18 cellular contexts compared by ENCODE assay signal in the genomic region with DNA sequence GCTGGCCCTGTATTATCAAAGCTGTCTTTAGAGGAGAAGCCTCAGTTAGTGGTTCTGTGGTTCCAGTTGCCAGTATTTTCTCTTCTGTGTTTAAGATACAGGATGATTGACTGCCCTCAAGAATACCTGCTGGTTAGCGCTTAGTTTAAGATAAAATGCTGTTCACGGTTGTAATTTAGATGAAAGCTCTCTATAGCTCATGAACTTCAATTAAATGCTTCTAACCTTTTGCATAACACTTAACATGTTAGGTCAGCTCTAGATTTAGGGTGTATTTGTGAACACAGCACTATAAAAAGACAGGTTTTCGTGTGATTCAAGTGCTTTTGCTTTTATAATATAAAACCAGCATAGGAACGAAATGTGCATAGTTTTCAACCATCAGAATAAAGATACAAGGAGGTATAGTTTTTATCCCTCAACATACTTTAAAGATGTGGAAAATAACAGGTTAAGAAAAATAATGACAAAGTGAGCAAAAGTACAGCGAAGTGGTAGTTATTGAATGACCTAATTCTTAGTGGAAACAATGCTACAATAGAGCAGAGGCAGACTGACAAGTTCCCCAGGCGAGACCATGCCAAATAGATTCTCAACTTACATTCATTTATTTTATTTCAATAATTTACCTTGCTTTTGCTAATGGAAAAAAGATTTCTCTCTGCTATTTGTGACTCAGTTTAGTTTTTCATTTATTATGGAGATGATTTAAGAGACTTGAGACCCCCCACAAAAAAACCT.
"Had no signal": no experiment of that assay in that cellular context is flagged by ENCODE, and none has a peak within 500 bp of the region (broad histone marks: within the 10 kb centered on the region; RNA-seq: fewer than 3 reads in every experiment).

No MANE protein-coding gene starts in this region.

- H3K4me3 Mint-ChIP-seq: activated CD8-positive, alpha-beta T cell treated with anti-CD3 and anti-CD28 coated beads for 36 hours; activated T-cell treated with anti-CD3 and anti-CD28 coated beads, Interleukin-2, amount 50 U/mL, for 72 hours; naive thymus-derived CD8-positive, alpha-beta T cell; stimulated activated effector memory CD8-positive, alpha-beta T cell treated with anti-CD3 and anti-CD28 coated beads, Interleukin-12 subunit alpha, Interleukin-12 subunit beta, amount 100 ng/mL, for 72 hours had no signal

- DNase-seq: activated CD4-positive, alpha-beta T cell treated with anti-CD3 and anti-CD28 coated beads for 4 hours; activated CD8-positive, alpha-beta memory T cell treated with anti-CD3 and anti-CD28 coated beads, Interleukin-2, amount 50 U/mL, for 4 hours; activated CD8-positive, alpha-beta T cell treated with anti-CD3 and anti-CD28 coated beads for 36 hours; activated gamma-delta T cell treated with Interleukin-2 at 50 U/mL for 16 hours; activated T-cell treated with anti-CD3 and anti-CD28 coated beads, Interleukin-2, amount 50 U/mL, for 72 hours; gastrocnemius medialis; kidney glomerular epithelial cell; mucosa of descending colon; naive thymus-derived CD8-positive, alpha-beta T cell; right lobe of liver; T1000 had no signal

- H3K4me1 Mint-ChIP-seq: naive thymus-derived CD8-positive, alpha-beta T cell; stimulated activated effector memory CD8-positive, alpha-beta T cell treated with anti-CD3 and anti-CD28 coated beads, Interleukin-12 subunit alpha, Interleukin-12 subunit beta, amount 100 ng/mL, for 72 hours had no signal

- H3K9me3 ChIP-seq: ascending aorta, gastrocnemius medialis, mucosa of descending colon, right lobe of liver, tibial nerve had no signal

- H3K27me3 Mint-ChIP-seq: activated CD8-positive, alpha-beta T cell treated with anti-CD3 and anti-CD28 coated beads for 36 hours; progenitor cell of endocrine pancreas had no signal

- H3K4me3 ChIP-seq: ascending aorta, gastrocnemius medialis, hepatocyte, lung, mucosa of descending colon, right lobe of liver, tibial nerve had no signal

- H3K36me3 Mint-ChIP-seq: naive thymus-derived CD8-positive, alpha-beta T cell; stimulated activated effector memory CD8-positive, alpha-beta T cell treated with anti-CD3 and anti-CD28 coated beads, Interleukin-12 subunit alpha, Interleukin-12 subunit beta, amount 100 ng/mL, for 72 hours had no signal

- H3K27me3 ChIP-seq: ascending aorta, gastrocnemius medialis, hepatocyte, right lobe of liver, tibial nerve had no signal

- H3K9me3 Mint-ChIP-seq: activated CD8-positive, alpha-beta T cell treated with anti-CD3 and anti-CD28 coated beads for 36 hours; activated T-cell treated with anti-CD3 and anti-CD28 coated beads, Interleukin-2, amount 50 U/mL, for 72 hours; naive thymus-derived CD8-positive, alpha-beta T cell; stimulated activated effector memory CD8-positive, alpha-beta T cell treated with anti-CD3 and anti-CD28 coated beads, Interleukin-12 subunit alpha, Interleukin-12 subunit beta, amount 100 ng/mL, for 72 hours had no signal

- H3K4me1 ChIP-seq: ascending aorta, gastrocnemius medialis, right lobe of liver, tibial nerve had no signal

- ATAC-seq: activated CD8-positive, alpha-beta T cell treated with anti-CD3 and anti-CD28 coated beads for 36 hours; activated T-cell treated with anti-CD3 and anti-CD28 coated beads, Interleukin-2, amount 50 U/mL, for 72 hours; gastrocnemius medialis; mucosa of descending colon; naive thymus-derived CD8-positive, alpha-beta T cell; right lobe of liver; stimulated activated effector memory CD8-positive, alpha-beta T cell treated with anti-CD3 and anti-CD28 coated beads, Interleukin-12 subunit alpha, Interleukin-12 subunit beta, amount 100 ng/mL, for 72 hours had no signal

- H3K27ac ChIP-seq: ascending aorta, gastrocnemius medialis, hepatocyte, right lobe of liver, tibial nerve, VCaP had no signal

- H3K36me3 ChIP-seq: ascending aorta, gastrocnemius medialis, right lobe of liver, tibial nerve had no signal

- H3K27ac Mint-ChIP-seq: activated CD8-positive, alpha-beta T cell treated with anti-CD3 and anti-CD28 coated beads for 36 hours; activated T-cell treated with anti-CD3 and anti-CD28 coated beads, Interleukin-2, amount 50 U/mL, for 72 hours; progenitor cell of endocrine pancreas; stimulated activated effector memory CD8-positive, alpha-beta T cell treated with anti-CD3 and anti-CD28 coated beads, Interleukin-12 subunit alpha, Interleukin-12 subunit beta, amount 100 ng/mL, for 72 hours had no signal
